ENCODE assay signal across 7 cellular contexts in genomic region chr5:76256116-76256889, GRCh38.
A peak's percentile ranks its signal among the peaks of the same experiment; 100 is the strongest.
DNase-seq lines count a peak whose midpoint lies in the region; ATAC-seq and TF ChIP-seq lines count a peak whose summit lies in the region.

No MANE protein-coding gene starts in this region.

- no peak overlapping the region for H3K27ac ChIP-seq in left lung

- no peaks in the 10 kb centered on the region for H3K9me3 ChIP-seq in left lung

- peaks cover 0 to 6% of the 10 kb centered on the region in 2 donors for H3K4me1 ChIP-seq in left lung

- H3K4me3 ChIP-seq in choroid plexus epithelial cell (ENCODE audit: low read depth, low read length) (no peak overlapping the region), left lung (no peak overlapping the region)

- TF ChIP-seq CTCF in GM12874 (IDR thresholded peaks at IDR 0.05; ENCODE audit: insufficient read depth, low read depth, low read length): peak; percentile 74
- peak; percentile 78 for TF ChIP-seq CTCF in choroid plexus epithelial cell (conservative IDR thresholded peaks at IDR 0.05; ENCODE audit: low read depth, low read length)
- TF ChIP-seq CTCF in left lung (IDR thresholded peaks at IDR 0.05): peak; percentile 51 to 54

- H3K36me3 ChIP-seq in left lung: no peaks in the 10 kb centered on the region

- H3K27me3 ChIP-seq in left lung: no peaks in the 10 kb centered on the region

- ATAC-seq in HG02759 (IDR thresholded peaks at IDR 0.05; ENCODE audit: unreplicated experiment) (peak; percentile 85), left lung (peak; percentile 99)

- intact Hi-C loops in left lung (cut with DNase I): no loop called here

- DNase-seq in NCI-H2227 (lab: John Stamatoyannopoulos, UW; ENCODE audit: unreplicated experiment) (peak; percentile 19), choroid plexus epithelial cell (ENCODE audit: low read depth) (peak; percentile 87), left lung (peak in 1 of 2 donors; percentile 53)
- DNase-seq in activated CD4-positive, CD25-positive, alpha-beta regulatory T cell treated with anti-CD3 and anti-CD28 coated beads, Interleukin-2, amount 50 U/mL, for 16 hours (ENCODE audit: low read depth, low spot score): peak; percentile 33
- peak; percentile 43 for DNase-seq in stimulated activated CD8-positive, alpha-beta memory T cell treated with anti-CD3 and anti-CD28 coated beads, Interleukin-12 subunit alpha, Interleukin-12 subunit beta, amount 100 ng/mL, for 1 hour (ENCODE audit: low read depth)
